ENCODE assay signal across 2 cellular contexts in the genomic region with DNA sequence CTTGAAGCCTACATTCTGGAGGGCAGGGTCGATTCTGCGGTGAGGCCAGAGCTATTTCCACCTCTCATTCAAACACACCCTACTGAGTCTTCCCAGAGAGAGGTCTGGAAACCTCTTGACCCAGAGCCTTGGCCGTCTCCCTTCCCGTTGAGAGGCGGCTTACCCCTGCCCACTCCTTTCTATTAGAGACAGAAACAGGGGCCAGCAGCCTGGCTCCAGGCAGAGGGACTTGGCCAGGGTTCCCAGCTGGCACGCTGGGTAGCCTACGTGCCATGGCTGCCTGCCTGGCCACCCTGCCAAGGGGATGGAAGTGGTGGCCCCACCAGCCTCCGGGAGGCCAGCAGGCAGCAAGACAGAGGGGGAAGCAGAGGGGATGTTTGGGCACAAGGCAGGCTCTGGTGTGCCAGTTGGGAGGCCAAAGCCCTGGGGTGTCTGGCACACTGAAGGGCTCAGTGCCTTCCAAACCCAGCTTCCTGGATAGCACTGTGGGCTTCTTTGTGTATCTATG.
TF ChIP-seq lines count a peak whose summit lies in the region.

No MANE protein-coding gene starts in this region.

TF ChIP-seq in H1, 55 proteins besides CTCF, POLR2A, EP300 and RAD21:
- no peak for TF ChIP-seq TBP (IDR thresholded peaks at IDR 0.05; ENCODE audit: low read depth, low read length)
- no peak for TF ChIP-seq SP2 (IDR thresholded peaks at IDR 0.05; ENCODE audit: low read length)
- no peak for TF ChIP-seq POLR2AphosphoS5 (IDR thresholded peaks at IDR 0.05; ENCODE audit: low read depth, low read length)
- no peak for TF ChIP-seq CEBPB (IDR thresholded peaks at IDR 0.05; ENCODE audit: low read depth, low read length)
- no peak for TF ChIP-seq SP1 (IDR thresholded peaks at IDR 0.05; ENCODE audit: low read depth, low read length)
- TF ChIP-seq KDM4A (IDR thresholded peaks at IDR 0.05; ENCODE audit: low read depth, low read length, severe bottlenecking), result no peak

TF ChIP-seq in GM23338, 12 proteins besides CTCF, POLR2A, EP300 and RAD21:
- TF ChIP-seq, protein P1, sequence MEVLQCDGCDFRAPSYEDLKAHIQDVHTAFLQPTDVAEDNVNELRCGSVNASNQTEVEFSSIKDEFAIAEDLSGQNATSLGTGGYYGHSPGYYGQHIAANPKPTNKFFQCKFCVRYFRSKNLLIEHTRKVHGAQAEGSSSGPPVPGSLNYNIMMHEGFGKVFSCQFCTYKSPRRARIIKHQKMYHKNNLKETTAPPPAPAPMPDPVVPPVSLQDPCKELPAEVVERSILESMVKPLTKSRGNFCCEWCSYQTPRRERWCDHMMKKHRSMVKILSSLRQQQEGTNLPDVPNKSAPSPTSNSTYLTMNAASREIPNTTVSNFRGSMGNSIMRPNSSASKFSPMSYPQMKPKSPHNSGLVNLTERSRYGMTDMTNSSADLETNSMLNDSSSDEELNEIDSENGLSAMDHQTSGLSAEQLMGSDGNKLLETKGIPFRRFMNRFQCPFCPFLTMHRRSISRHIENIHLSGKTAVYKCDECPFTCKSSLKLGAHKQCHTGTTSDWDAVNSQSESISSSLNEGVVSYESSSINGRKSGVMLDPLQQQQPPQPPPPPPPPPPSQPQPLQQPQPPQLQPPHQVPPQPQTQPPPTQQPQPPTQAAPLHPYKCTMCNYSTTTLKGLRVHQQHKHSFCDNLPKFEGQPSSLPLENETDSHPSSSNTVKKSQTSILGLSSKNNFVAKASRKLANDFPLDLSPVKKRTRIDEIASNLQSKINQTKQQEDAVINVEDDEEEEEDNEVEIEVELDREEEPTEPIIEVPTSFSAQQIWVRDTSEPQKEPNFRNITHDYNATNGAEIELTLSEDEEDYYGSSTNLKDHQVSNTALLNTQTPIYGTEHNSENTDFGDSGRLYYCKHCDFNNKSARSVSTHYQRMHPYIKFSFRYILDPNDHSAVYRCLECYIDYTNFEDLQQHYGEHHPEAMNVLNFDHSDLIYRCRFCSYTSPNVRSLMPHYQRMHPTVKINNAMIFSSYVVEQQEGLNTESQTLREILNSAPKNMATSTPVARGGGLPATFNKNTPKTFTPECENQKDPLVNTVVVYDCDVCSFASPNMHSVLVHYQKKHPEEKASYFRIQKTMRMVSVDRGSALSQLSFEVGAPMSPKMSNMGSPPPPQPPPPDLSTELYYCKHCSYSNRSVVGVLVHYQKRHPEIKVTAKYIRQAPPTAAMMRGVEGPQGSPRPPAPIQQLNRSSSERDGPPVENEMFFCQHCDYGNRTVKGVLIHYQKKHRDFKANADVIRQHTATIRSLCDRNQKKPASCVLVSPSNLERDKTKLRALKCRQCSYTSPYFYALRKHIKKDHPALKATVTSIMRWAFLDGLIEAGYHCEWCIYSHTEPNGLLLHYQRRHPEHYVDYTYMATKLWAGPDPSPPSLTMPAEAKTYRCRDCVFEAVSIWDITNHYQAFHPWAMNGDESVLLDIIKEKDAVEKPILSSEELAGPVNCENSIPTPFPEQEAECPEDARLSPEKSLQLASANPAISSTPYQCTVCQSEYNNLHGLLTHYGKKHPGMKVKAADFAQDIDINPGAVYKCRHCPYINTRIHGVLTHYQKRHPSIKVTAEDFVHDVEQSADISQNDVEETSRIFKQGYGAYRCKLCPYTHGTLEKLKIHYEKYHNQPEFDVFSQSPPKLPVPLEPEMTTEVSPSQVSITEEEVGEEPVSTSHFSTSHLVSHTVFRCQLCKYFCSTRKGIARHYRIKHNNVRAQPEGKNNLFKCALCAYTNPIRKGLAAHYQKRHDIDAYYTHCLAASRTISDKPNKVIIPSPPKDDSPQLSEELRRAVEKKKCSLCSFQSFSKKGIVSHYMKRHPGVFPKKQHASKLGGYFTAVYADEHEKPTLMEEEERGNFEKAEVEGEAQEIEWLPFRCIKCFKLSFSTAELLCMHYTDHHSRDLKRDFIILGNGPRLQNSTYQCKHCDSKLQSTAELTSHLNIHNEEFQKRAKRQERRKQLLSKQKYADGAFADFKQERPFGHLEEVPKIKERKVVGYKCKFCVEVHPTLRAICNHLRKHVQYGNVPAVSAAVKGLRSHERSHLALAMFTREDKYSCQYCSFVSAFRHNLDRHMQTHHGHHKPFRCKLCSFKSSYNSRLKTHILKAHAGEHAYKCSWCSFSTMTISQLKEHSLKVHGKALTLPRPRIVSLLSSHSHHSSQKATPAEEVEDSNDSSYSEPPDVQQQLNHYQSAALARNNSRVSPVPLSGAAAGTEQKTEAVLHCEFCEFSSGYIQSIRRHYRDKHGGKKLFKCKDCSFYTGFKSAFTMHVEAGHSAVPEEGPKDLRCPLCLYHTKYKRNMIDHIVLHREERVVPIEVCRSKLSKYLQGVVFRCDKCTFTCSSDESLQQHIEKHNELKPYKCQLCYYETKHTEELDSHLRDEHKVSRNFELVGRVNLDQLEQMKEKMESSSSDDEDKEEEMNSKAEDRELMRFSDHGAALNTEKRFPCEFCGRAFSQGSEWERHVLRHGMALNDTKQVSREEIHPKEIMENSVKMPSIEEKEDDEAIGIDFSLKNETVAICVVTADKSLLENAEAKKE (CRISPR knock-in tag; IDR thresholded peaks at IDR 0.05), result no peak
- TF ChIP-seq ZNF114 (CRISPR knock-in tag; IDR thresholded peaks at IDR 0.05), result no peak
- TF ChIP-seq, protein P2, sequence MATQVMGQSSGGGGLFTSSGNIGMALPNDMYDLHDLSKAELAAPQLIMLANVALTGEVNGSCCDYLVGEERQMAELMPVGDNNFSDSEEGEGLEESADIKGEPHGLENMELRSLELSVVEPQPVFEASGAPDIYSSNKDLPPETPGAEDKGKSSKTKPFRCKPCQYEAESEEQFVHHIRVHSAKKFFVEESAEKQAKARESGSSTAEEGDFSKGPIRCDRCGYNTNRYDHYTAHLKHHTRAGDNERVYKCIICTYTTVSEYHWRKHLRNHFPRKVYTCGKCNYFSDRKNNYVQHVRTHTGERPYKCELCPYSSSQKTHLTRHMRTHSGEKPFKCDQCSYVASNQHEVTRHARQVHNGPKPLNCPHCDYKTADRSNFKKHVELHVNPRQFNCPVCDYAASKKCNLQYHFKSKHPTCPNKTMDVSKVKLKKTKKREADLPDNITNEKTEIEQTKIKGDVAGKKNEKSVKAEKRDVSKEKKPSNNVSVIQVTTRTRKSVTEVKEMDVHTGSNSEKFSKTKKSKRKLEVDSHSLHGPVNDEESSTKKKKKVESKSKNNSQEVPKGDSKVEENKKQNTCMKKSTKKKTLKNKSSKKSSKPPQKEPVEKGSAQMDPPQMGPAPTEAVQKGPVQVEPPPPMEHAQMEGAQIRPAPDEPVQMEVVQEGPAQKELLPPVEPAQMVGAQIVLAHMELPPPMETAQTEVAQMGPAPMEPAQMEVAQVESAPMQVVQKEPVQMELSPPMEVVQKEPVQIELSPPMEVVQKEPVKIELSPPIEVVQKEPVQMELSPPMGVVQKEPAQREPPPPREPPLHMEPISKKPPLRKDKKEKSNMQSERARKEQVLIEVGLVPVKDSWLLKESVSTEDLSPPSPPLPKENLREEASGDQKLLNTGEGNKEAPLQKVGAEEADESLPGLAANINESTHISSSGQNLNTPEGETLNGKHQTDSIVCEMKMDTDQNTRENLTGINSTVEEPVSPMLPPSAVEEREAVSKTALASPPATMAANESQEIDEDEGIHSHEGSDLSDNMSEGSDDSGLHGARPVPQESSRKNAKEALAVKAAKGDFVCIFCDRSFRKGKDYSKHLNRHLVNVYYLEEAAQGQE (IDR thresholded peaks at IDR 0.05; ENCODE audit: unreplicated experiment), result no peak
- TF ChIP-seq, protein P3, sequence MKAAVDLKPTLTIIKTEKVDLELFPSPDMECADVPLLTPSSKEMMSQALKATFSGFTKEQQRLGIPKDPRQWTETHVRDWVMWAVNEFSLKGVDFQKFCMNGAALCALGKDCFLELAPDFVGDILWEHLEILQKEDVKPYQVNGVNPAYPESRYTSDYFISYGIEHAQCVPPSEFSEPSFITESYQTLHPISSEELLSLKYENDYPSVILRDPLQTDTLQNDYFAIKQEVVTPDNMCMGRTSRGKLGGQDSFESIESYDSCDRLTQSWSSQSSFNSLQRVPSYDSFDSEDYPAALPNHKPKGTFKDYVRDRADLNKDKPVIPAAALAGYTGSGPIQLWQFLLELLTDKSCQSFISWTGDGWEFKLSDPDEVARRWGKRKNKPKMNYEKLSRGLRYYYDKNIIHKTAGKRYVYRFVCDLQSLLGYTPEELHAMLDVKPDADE (IDR thresholded peaks at IDR 0.05), result no peak
- TF ChIP-seq JUNB (IDR thresholded peaks at IDR 0.05; ENCODE audit: unreplicated experiment), result no peak
- no peak for TF ChIP-seq ZNF331 (CRISPR knock-in tag; IDR thresholded peaks at IDR 0.05; ENCODE audit: low read depth)
- TF ChIP-seq EZH2phosphoT487 (IDR thresholded peaks at IDR 0.05; ENCODE audit: unreplicated experiment), result no peak
- TF ChIP-seq CREB1 (CRISPR knock-in tag; IDR thresholded peaks at IDR 0.05; ENCODE audit: low read depth), result no peak
- TF ChIP-seq NANOG (IDR thresholded peaks at IDR 0.05; ENCODE audit: borderline replicate concordance), result no peak
- TF ChIP-seq POLR2AphosphoS5 (IDR thresholded peaks at IDR 0.05; ENCODE audit: low read depth), result no peak
- TF ChIP-seq EZH2 (IDR thresholded peaks at IDR 0.05; ENCODE audit: low read depth, unreplicated experiment), result no peak
- TF ChIP-seq STAT1 (IDR thresholded peaks at IDR 0.05; ENCODE audit: unreplicated experiment), result no peak
